14 cellular contexts compared by ENCODE assay signal in the genomic region with DNA sequence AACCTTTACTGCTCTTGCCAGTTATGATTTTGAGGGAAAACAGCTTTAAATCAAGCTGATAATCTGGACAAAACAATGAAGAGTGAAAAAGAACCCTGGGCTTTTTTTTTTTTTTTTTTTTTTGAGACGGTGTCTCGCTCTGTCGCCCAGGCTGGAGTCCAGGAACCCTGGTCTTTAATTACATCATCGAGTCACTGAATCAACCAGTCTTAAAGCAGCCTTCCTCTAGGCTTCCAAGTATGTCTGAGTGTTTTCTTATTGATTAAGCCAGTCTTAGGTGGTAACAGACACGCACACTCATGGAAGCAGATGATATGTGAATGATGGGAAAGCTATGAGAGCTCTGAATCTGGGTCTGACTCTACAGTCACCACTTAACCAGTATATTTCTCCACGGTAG. TPM values are rescaled to one million over a fixed set of nuclear protein-coding genes. Genes with fewer than 3 reads are reported as not detected.
"Had no signal": no experiment of that assay in that cellular context is flagged by ENCODE, and none has a peak within 500 bp of the region (broad histone marks: within the 10 kb centered on the region; RNA-seq: fewer than 3 reads in every experiment).

No MANE protein-coding gene starts in this region.

- H3K4me3 Mint-ChIP-seq: activated naive CD4-positive, alpha-beta T cell treated with anti-CD3 and anti-CD28 coated beads for 36 hours; activated naive CD8-positive, alpha-beta T cell treated with anti-CD3 and anti-CD28 coated beads, Interleukin-2, amount 50 U/mL, for 24 hours; activated T-helper 17 cell treated with anti-CD3 and anti-CD28 coated beads, Interleukin-2, amount 50 U/mL, for 72 hours; neural crest cell; stimulated activated naive CD8-positive, alpha-beta T cell treated with anti-CD3 and anti-CD28 coated beads, Interleukin-15, amount 100 ng/mL, for 72 hours had no signal

- H3K27ac ChIP-seq: ascending aorta, gastroesophageal sphincter, sigmoid colon, spleen, thoracic aorta, WERI-Rb-1 had no signal

- H3K4me3 ChIP-seq: ascending aorta, gastroesophageal sphincter, sigmoid colon, spleen, thoracic aorta had no signal

- H3K9me3 ChIP-seq: ascending aorta, gastroesophageal sphincter, sigmoid colon, spleen, thoracic aorta had no signal

- H3K27ac Mint-ChIP-seq: activated naive CD8-positive, alpha-beta T cell treated with anti-CD3 and anti-CD28 coated beads, Interleukin-2, amount 50 U/mL, for 24 hours; activated T-helper 17 cell treated with anti-CD3 and anti-CD28 coated beads, Interleukin-2, amount 50 U/mL, for 72 hours; stimulated activated naive CD8-positive, alpha-beta T cell treated with anti-CD3 and anti-CD28 coated beads, Interleukin-15, amount 100 ng/mL, for 72 hours had no signal

- H3K4me1 Mint-ChIP-seq: activated naive CD8-positive, alpha-beta T cell treated with anti-CD3 and anti-CD28 coated beads, Interleukin-2, amount 50 U/mL, for 24 hours had no signal

- FAIRE-seq: bronchial epithelial cell had no signal

- ATAC-seq: activated naive CD8-positive, alpha-beta T cell treated with anti-CD3 and anti-CD28 coated beads, Interleukin-2, amount 50 U/mL, for 24 hours; activated T-helper 17 cell treated with anti-CD3 and anti-CD28 coated beads, Interleukin-2, amount 50 U/mL, for 72 hours; gastroesophageal sphincter; stimulated activated naive CD8-positive, alpha-beta T cell treated with anti-CD3 and anti-CD28 coated beads, Interleukin-15, amount 100 ng/mL, for 72 hours had no signal

- H3K4me1 ChIP-seq: ascending aorta had no signal

- H3K9me3 Mint-ChIP-seq: activated naive CD4-positive, alpha-beta T cell treated with anti-CD3 and anti-CD28 coated beads for 36 hours; activated naive CD8-positive, alpha-beta T cell treated with anti-CD3 and anti-CD28 coated beads, Interleukin-2, amount 50 U/mL, for 24 hours; activated T-helper 17 cell treated with anti-CD3 and anti-CD28 coated beads, Interleukin-2, amount 50 U/mL, for 72 hours; neural crest cell; stimulated activated naive CD8-positive, alpha-beta T cell treated with anti-CD3 and anti-CD28 coated beads, Interleukin-15, amount 100 ng/mL, for 72 hours had no signal

- H3K27me3 ChIP-seq: ascending aorta, gastroesophageal sphincter, sigmoid colon, spleen had no signal

- H3K27me3 Mint-ChIP-seq: activated naive CD8-positive, alpha-beta T cell treated with anti-CD3 and anti-CD28 coated beads, Interleukin-2, amount 50 U/mL, for 24 hours; activated T-helper 17 cell treated with anti-CD3 and anti-CD28 coated beads, Interleukin-2, amount 50 U/mL, for 72 hours; stimulated activated naive CD8-positive, alpha-beta T cell treated with anti-CD3 and anti-CD28 coated beads, Interleukin-15, amount 100 ng/mL, for 72 hours had no signal

- DNase-seq: activated CD4-positive, alpha-beta T cell treated with anti-CD3 and anti-CD28 coated beads, Interleukin-2, amount 50 U/mL, for 48 hours; activated naive CD4-positive, alpha-beta T cell treated with anti-CD3 and anti-CD28 coated beads for 36 hours; activated naive CD8-positive, alpha-beta T cell treated with anti-CD3 and anti-CD28 coated beads, Interleukin-2, amount 50 U/mL, for 24 hours; islet precursor cell; sigmoid colon; spleen; stimulated activated naive CD8-positive, alpha-beta T cell treated with anti-CD3 and anti-CD28 coated beads, Interleukin-15, amount 100 ng/mL, for 72 hours; WERI-Rb-1 had no signal

RNA-seq across cellular contexts. Expression of gene VCPKMT, which starts 5.9 kb away (rescaled TPM):
- total RNA-seq: ascending aorta had no signal
